In the genomic region with DNA sequence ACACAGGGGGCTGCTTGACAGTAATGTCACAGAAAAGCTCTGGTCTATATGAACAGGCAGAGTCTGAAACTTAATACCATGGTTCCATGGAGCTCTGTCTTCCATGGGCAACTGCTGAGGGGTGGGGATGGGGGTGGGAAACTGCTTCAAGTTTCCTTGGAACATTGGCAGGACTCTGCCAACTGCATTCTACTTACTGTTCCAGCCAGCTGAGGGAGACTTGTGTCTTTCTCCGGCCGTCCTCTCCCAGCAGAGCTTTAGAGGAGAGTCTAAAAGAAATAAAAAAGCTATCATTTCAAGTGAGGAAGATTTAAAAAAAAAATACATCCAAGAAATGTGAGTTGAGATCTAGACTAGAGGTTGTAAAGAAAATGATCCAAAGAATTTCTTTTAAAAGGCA, we compare ENCODE assay signal across 24 cellular contexts.
DNase-seq lines count a peak whose midpoint lies in the region; ATAC-seq and TF ChIP-seq lines count a peak whose summit lies in the region.
"Had no signal": no experiment of that assay in that cellular context is flagged by ENCODE, and none has a peak within 500 bp of the region (broad histone marks: within the 10 kb centered on the region; RNA-seq: fewer than 3 reads in every experiment).

No MANE protein-coding gene starts in this region.

- no peak for TF ChIP-seq EP300 in suprapubic skin (IDR thresholded peaks at IDR 0.05)

- TF ChIP-seq POLR2A in gastrocnemius medialis (IDR thresholded peaks at IDR 0.05) (no peak), suprapubic skin (IDR thresholded peaks at IDR 0.05) (no peak)

- H3K9me3 Mint-ChIP-seq in nephron: no peaks in the 10 kb centered on the region

- H3K4me3 Mint-ChIP-seq in nephron: peak overlapping the region in 2 of 3 experiments; percentile 42 to 49
- H3K4me3 Mint-ChIP-seq: CD8-positive, alpha-beta T cell had no signal

- H3K4me3 ChIP-seq in left ventricle myocardium inferior: no peak overlapping the region
- no peak overlapping the region for H3K4me3 ChIP-seq in gastrocnemius medialis
- no peak overlapping the region for H3K4me3 ChIP-seq in suprapubic skin
- H3K4me3 ChIP-seq: BLaER1 treated with 17β-estradiol and CSF1 and Interleukin-3, amounts not matched to agents 10 nM and 100 nM; GM12878; K562 had no signal

- H3K27me3 Mint-ChIP-seq in nephron (ENCODE audit: low read depth): no peaks in the 10 kb centered on the region

- in situ Hi-C loops in gastrocnemius medialis (cut with MboI; ENCODE audit: low sequenced_read_pairs in 4 of 4): no loop called here

- H3K36me3 Mint-ChIP-seq in nephron (ENCODE audit: low read depth): no peaks in the 10 kb centered on the region
- H3K36me3 Mint-ChIP-seq: CD8-positive, alpha-beta T cell had no signal

- 86% methylated on average over 2 of the region's 2 CpGs for WGBS in suprapubic skin

- no peaks in the 10 kb centered on the region for H3K9me3 ChIP-seq in left ventricle myocardium inferior (replicated peaks)
- no peaks in the 10 kb centered on the region for H3K9me3 ChIP-seq in gastrocnemius medialis
- H3K9me3 ChIP-seq in suprapubic skin: no peaks in the 10 kb centered on the region
- H3K9me3 ChIP-seq: BLaER1 treated with 17β-estradiol and CSF1 and Interleukin-3, amounts not matched to agents 10 nM and 100 nM had no signal

- H3K4me1 Mint-ChIP-seq in nephron: peaks cover 45% of the 10 kb centered on the region

- peak overlapping the region; percentile 88 to 95 (median 92) for H3K27ac Mint-ChIP-seq in nephron
- H3K27ac Mint-ChIP-seq: CD8-positive, alpha-beta T cell had no signal

- ATAC-seq in Right ventricle myocardium inferior (no peak), gastrocnemius medialis (no peak)
- ATAC-seq: CD8-positive, alpha-beta T cell; GM12878; HepG2; K562 had no signal

- H3K27ac ChIP-seq in left ventricle myocardium inferior (replicated peaks): peak overlapping the region; percentile 50
- H3K27ac ChIP-seq in gastrocnemius medialis: peak overlapping the region; percentile 57 to 83 (median 75)
- no peak overlapping the region for H3K27ac ChIP-seq in suprapubic skin
- H3K27ac ChIP-seq: BLaER1 treated with 17β-estradiol and CSF1 and Interleukin-3, amounts not matched to agents 10 nM and 100 nM; HL-60 had no signal

- intact Hi-C loops in left ventricle myocardium inferior (cut with micrococcal nuclease): no loop called here
- intact Hi-C loops in Right ventricle myocardium inferior (cut with DNase I): loop anchor here (10.0 kb wide), 1 partner anchor 103 kb away; no protein-coding TSS in a partner anchor
- intact Hi-C loops in gastrocnemius medialis (cut with DNase I; ENCODE audit: low total_unique reads): loop anchor here (5.0 kb wide), 1 partner anchor 106 kb away; no protein-coding TSS in a partner anchor

- no peaks in the 10 kb centered on the region for H3K27me3 ChIP-seq in left ventricle myocardium inferior (ENCODE audit: low read depth)
- H3K27me3 ChIP-seq in gastrocnemius medialis: no peaks in the 10 kb centered on the region
- H3K27me3 ChIP-seq in suprapubic skin: no peaks in the 10 kb centered on the region
- H3K27me3 ChIP-seq: BLaER1 treated with 17β-estradiol and CSF1 and Interleukin-3, amounts not matched to agents 10 nM and 100 nM had no signal

- TF ChIP-seq CTCF in left ventricle myocardium inferior (IDR thresholded peaks at IDR 0.05; ENCODE audit: borderline replicate concordance) (no peak), nephron (IDR thresholded peaks at IDR 0.05; ENCODE audit: unreplicated experiment in 3 of 3) (no peak), gastrocnemius medialis (IDR thresholded peaks at IDR 0.05 in 4 of 5, conservative IDR thresholded peaks at IDR 0.05 in 1 of 5) (no peak), suprapubic skin (IDR thresholded peaks at IDR 0.05) (no peak)

- no peaks in the 10 kb centered on the region for H3K36me3 ChIP-seq in left ventricle myocardium inferior
- no peaks in the 10 kb centered on the region for H3K36me3 ChIP-seq in gastrocnemius medialis
- H3K36me3 ChIP-seq in suprapubic skin: no peaks in the 10 kb centered on the region
- H3K36me3 ChIP-seq: BLaER1 treated with 17β-estradiol and CSF1 and Interleukin-3, amounts not matched to agents 10 nM and 100 nM had no signal

- no peak for DNase-seq in left ventricle myocardium inferior
- DNase-seq in Right ventricle myocardium inferior (ENCODE audit: missing footprints): no peak
- DNase-seq in gastrocnemius medialis: peak in 1 of 2 donors; percentile 12
- no peak for DNase-seq in GOT3 (lab: John Stamatoyannopoulos, UW)
- no peak for DNase-seq in NAMALWA (ENCODE audit: low spot score)
- DNase-seq in suprapubic skin (ENCODE audit: low spot score in 2 of 2): no peak
- DNase-seq: 8988T; CD8-positive, alpha-beta T cell; DND-41; HCEC 1CT; MM.1S; NCI-H1092; NCI-H146; NCI-H2081; NCI-H2171; NCI-H524 treated with DMSO at 0.1 percent for 48 hours; OCI-M1; Right ventricle myocardium superior had no signal

- H3K4me1 ChIP-seq in left ventricle myocardium inferior: peaks cover 24% of the 10 kb centered on the region
- H3K4me1 ChIP-seq in gastrocnemius medialis: peaks cover 39 to 41% of the 10 kb centered on the region in 2 donors
- peaks cover 5% of the 10 kb centered on the region for H3K4me1 ChIP-seq in suprapubic skin
- H3K4me1 ChIP-seq: BLaER1 treated with 17β-estradiol and CSF1 and Interleukin-3, amounts not matched to agents 10 nM and 100 nM had no signal
